ENCODE assay signal across 17 cellular contexts in genomic region chr2:241534293-241534692, GRCh38. TPM values are rescaled to one million over a fixed set of nuclear protein-coding genes. Genes with fewer than 3 reads are reported as not detected.
DNase-seq lines count a peak whose midpoint lies in the region; ATAC-seq, FAIRE-seq and TF ChIP-seq lines count a peak whose summit lies in the region.
"Had no signal": no experiment of that assay in that cellular context is flagged by ENCODE, and none has a peak within 500 bp of the region (broad histone marks: within the 10 kb centered on the region; RNA-seq: fewer than 3 reads in every experiment).

No MANE protein-coding gene starts in this region.

- H3K9ac ChIP-seq in astrocyte (ENCODE audit: low read length) = no peak overlapping the region
- H3K9ac ChIP-seq: BLaER1 treated with 17β-estradiol and CSF1 and Interleukin-3, amounts not matched to agents 10 nM and 100 nM had no signal

- H3K9me3 ChIP-seq in astrocyte (ENCODE audit: insufficient read depth, low read depth, low read length) (no peaks in the 10 kb centered on the region), spleen (no peaks in the 10 kb centered on the region), mucosa of descending colon (no peaks in the 10 kb centered on the region)
- H3K9me3 ChIP-seq: BLaER1 treated with 17β-estradiol and CSF1 and Interleukin-3, amounts not matched to agents 10 nM and 100 nM; HAP-1 had no signal

- H3K4me3 ChIP-seq in astrocyte (ENCODE audit: insufficient read depth, low read depth, low read length) (no peak overlapping the region), spleen (no peak overlapping the region), mucosa of descending colon (no peak overlapping the region)
- H3K4me3 ChIP-seq: BLaER1 treated with 17β-estradiol and CSF1 and Interleukin-3, amounts not matched to agents 10 nM and 100 nM; GM12878; HAP-1 had no signal

- peak; percentile 6 for DNase-seq in GM10266 (ENCODE audit: extremely low spot score)
- DNase-seq in astrocyte (ENCODE audit: low read depth) = no peak
- peak; percentile 39 for DNase-seq in spleen
- no peak for DNase-seq in NCI-H2227 (lab: John Stamatoyannopoulos, UW; ENCODE audit: unreplicated experiment)
- no peak for DNase-seq in mucosa of descending colon
- no peak for DNase-seq in left cardiac atrium
- DNase-seq: 8988T; Calu3; CD8-positive, alpha-beta T cell; DMS79 treated with DMSO at 0.1 percent for 48 hours; GF-D8 had no signal

- H3K27me3 ChIP-seq in astrocyte (ENCODE audit: insufficient read depth, low read length) (peaks cover 3% of the 10 kb centered on the region), spleen (replicated peaks in 1 of 7) (peaks cover 0 to 16% (median 0%) of the 10 kb centered on the region in 7 donors)
- H3K27me3 ChIP-seq: BLaER1 treated with 17β-estradiol and CSF1 and Interleukin-3, amounts not matched to agents 10 nM and 100 nM had no signal

- peak; percentile 7 for ATAC-seq in esophagus mucosa
- ATAC-seq in mucosa of descending colon = no peak
- no peak for ATAC-seq in left cardiac atrium
- ATAC-seq: CD8-positive, alpha-beta T cell had no signal

- no peak overlapping the region for H3K4me2 ChIP-seq in astrocyte (ENCODE audit: low read length)
- H3K4me2 ChIP-seq: BLaER1 treated with 17β-estradiol and CSF1 and Interleukin-3, amounts not matched to agents 10 nM and 100 nM had no signal

- WGBS in spleen, 5 donors = 78 to 94% (median 84%) methylated on average over 7 of the region's 7 CpGs

- TF ChIP-seq CTCF in GM10266 (IDR thresholded peaks at IDR 0.05; ENCODE audit: control insufficient read depth, insufficient read depth, low read depth, missing control alignments) (no peak), astrocyte (IDR thresholded peaks at IDR 0.05; ENCODE audit: insufficient read depth, low read depth, low read length) (no peak), spleen (IDR thresholded peaks at IDR 0.05 in 8 of 11, conservative IDR thresholded peaks at IDR 0.05 in 3 of 11) (no peak), mucosa of descending colon (IDR thresholded peaks at IDR 0.05) (no peak)

- intact Hi-C loops in spleen (cut with DNase I; ENCODE audit: low total_unique reads) (no loop called here), mucosa of descending colon (cut with DNase I, micrococcal nuclease) (no loop called here), left cardiac atrium (cut with DNase I) (no loop called here)

- no peaks in the 10 kb centered on the region for H3K4me1 Mint-ChIP-seq in astrocyte (ENCODE audit: low read depth, unreplicated experiment)
- H3K4me1 Mint-ChIP-seq: B cell had no signal

- peaks cover 1% of the 10 kb centered on the region for H3K36me3 Mint-ChIP-seq in astrocyte (ENCODE audit: low read depth, unreplicated experiment)
- H3K36me3 Mint-ChIP-seq: CD8-positive, alpha-beta T cell had no signal

- no peaks in the 10 kb centered on the region for H4K20me1 ChIP-seq in astrocyte (ENCODE audit: insufficient read depth, low read length)

- H3K27me3 Mint-ChIP-seq in astrocyte (ENCODE audit: low read depth, unreplicated experiment) = peaks cover 42% of the 10 kb centered on the region

- H3K27ac ChIP-seq in astrocyte (ENCODE audit: low read depth, low read length) (no peak overlapping the region), spleen (no peak overlapping the region)
- H3K27ac ChIP-seq: BLaER1 treated with 17β-estradiol and CSF1 and Interleukin-3, amounts not matched to agents 10 nM and 100 nM had no signal

- no peak for TF ChIP-seq POLR2A in spleen (IDR thresholded peaks at IDR 0.05)

- no peaks in the 10 kb centered on the region for H3K9me3 Mint-ChIP-seq in astrocyte (ENCODE audit: unreplicated experiment)
- H3K9me3 Mint-ChIP-seq: CD8-positive, alpha-beta T cell had no signal

- H3K4me1 ChIP-seq in astrocyte (ENCODE audit: insufficient read depth, low read length) = no peaks in the 10 kb centered on the region
- H3K4me1 ChIP-seq in spleen = no peaks in the 10 kb centered on the region
- H3K4me1 ChIP-seq in mucosa of descending colon (ENCODE audit: low read depth) = no peaks in the 10 kb centered on the region
- H3K4me1 ChIP-seq: HAP-1 had no signal

- H3K36me3 ChIP-seq in astrocyte (ENCODE audit: insufficient read depth, low read length) (no peaks in the 10 kb centered on the region), spleen (no peaks in the 10 kb centered on the region), mucosa of descending colon (ENCODE audit: low read depth) (no peaks in the 10 kb centered on the region)
- H3K36me3 ChIP-seq: BLaER1 treated with 17β-estradiol and CSF1 and Interleukin-3, amounts not matched to agents 10 nM and 100 nM; HAP-1 had no signal

- no peak overlapping the region for H3K4me3 Mint-ChIP-seq in astrocyte (ENCODE audit: unreplicated experiment)
- H3K4me3 Mint-ChIP-seq: B cell; CD8-positive, alpha-beta T cell had no signal

- H3K79me2 ChIP-seq in astrocyte (ENCODE audit: insufficient read depth, low read length) = no peaks in the 10 kb centered on the region

- peak overlapping the region; percentile 50 for H3K27ac Mint-ChIP-seq in astrocyte (ENCODE audit: unreplicated experiment)
- H3K27ac Mint-ChIP-seq: B cell; CD8-positive, alpha-beta T cell had no signal

- FAIRE-seq in astrocyte (lab: Jason Lieb, UNC) = no peak
- FAIRE-seq: GM12878, GM19239 had no signal

- H2AFZ ChIP-seq in astrocyte (ENCODE audit: low read depth, low read length) = no peak overlapping the region

RNA-seq across cellular contexts. Expression of gene BOK, which starts 24.3 kb away (rescaled TPM):
- total RNA-seq in astrocyte = 64.2 and 64.9 TPM in 2 replicates
- 35.0 TPM for total RNA-seq in esophagus mucosa
- total RNA-seq in spleen = 10 to 100 TPM in 4 of 7 donors, 1 to 10 TPM in 3; 6.5 to 19.4 (median 13.0) TPM
- 1 to 10 TPM; 3.0 to 7.2 (median 4.5) TPM for polyA plus RNA-seq in spleen
- total RNA-seq in mucosa of descending colon = 10 to 100 TPM in 1 of 3 donors, 1 to 10 TPM in 2; 6.7 to 25.5 (median 7.4) TPM
- 10 to 100 TPM; 20.4 to 30.2 TPM for total RNA-seq in left cardiac atrium
- total RNA-seq: CD8-positive, alpha-beta T cell had no signal

RNA-seq across cellular contexts. Expression of gene STK25, which starts 25.9 kb away (rescaled TPM):
- total RNA-seq in astrocyte = 185 and 211 TPM in 2 replicates
- 82.4 TPM for total RNA-seq in esophagus mucosa
- 100 to 1,000 TPM; 127 to 217 (median 167) TPM for total RNA-seq in spleen
- polyA plus RNA-seq in spleen = 100 to 1,000 TPM; 133 to 254 (median 213) TPM
- 100 to 1,000 TPM in 2 of 3 donors, 10 to 100 TPM in 1; 89.8 to 137 (median 129) TPM for total RNA-seq in mucosa of descending colon
- total RNA-seq in left cardiac atrium = 10 to 100 TPM; 89.2 to 94.9 TPM

Comparison
In these comparisons a context has a peak if more than half of its experiments do, and no peak if none do; other contexts are left out.
1. DNase-seq: peak in GM10266 (single experiment) and spleen (single experiment); none in astrocyte (single experiment), NCI-H2227 (single experiment), mucosa of descending colon (0 of 3) and left cardiac atrium (single experiment).